ENCODE assay signal across 10 cellular contexts in the genomic region with DNA sequence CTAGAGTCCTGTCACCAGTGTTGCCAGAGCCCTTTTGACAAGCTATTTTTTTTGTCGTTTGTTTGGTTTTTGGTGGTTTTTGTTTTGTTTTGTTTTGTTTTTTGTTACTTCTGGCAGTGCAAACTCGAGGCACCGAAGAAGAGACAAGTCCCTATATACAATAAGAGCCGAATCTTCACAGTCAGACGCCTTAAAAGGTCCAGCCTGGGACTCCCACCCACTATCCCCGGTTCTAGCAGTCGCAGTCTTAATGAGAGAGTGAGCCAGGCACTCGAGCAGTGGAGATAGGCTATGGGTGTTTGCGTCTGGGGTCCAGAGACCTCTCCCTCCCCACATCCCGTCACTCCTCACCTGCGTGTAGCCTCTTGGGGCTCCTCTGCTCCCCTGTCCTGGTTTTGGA. TPM values are rescaled to one million over a fixed set of nuclear protein-coding genes. Genes with fewer than 3 reads are reported as not detected.
DNase-seq lines count a peak whose midpoint lies in the region; ATAC-seq and TF ChIP-seq lines count a peak whose summit lies in the region.
"Had no signal": no experiment of that assay in that cellular context is flagged by ENCODE, and none has a peak within 500 bp of the region (broad histone marks: within the 10 kb centered on the region; RNA-seq: fewer than 3 reads in every experiment).

No MANE protein-coding gene starts in this region.

- H3K27ac Mint-ChIP-seq in activated CD4-positive, alpha-beta memory T cell treated with anti-CD3 and anti-CD28 coated beads, Interleukin-2, amount 10 ng/mL, durations not matched to agents 7 days and 5 days = peak overlapping the region; percentile 78
- peak overlapping the region in 1 of 2 donors; percentile 98 for H3K27ac Mint-ChIP-seq in stimulated activated naive CD8-positive, alpha-beta T cell treated with anti-CD3 and anti-CD28 coated beads, Interleukin-15, amount 100 ng/mL, for 72 hours

- H3K27me3 Mint-ChIP-seq in activated CD4-positive, alpha-beta memory T cell treated with anti-CD3 and anti-CD28 coated beads, Interleukin-2, amount 10 ng/mL, durations not matched to agents 7 days and 5 days = peaks cover 67% of the 10 kb centered on the region
- H3K27me3 Mint-ChIP-seq in stimulated activated naive CD8-positive, alpha-beta T cell treated with anti-CD3 and anti-CD28 coated beads, Interleukin-15, amount 100 ng/mL, for 72 hours = peaks cover 93% of the 10 kb centered on the region

- ATAC-seq in left ventricle myocardium superior = no peak
- ATAC-seq in stimulated activated naive CD8-positive, alpha-beta T cell treated with anti-CD3 and anti-CD28 coated beads, Interleukin-15, amount 100 ng/mL, for 72 hours = no peak
- no peak for ATAC-seq in HG03520 (IDR thresholded peaks at IDR 0.05; ENCODE audit: unreplicated experiment)

- DNase-seq in cardiac muscle cell (ENCODE audit: low read depth in 1 of 2, low spot score in 1 of 2) (no peak), left ventricle myocardium superior (no peak), hepatocyte (ENCODE audit: low spot score) (no peak), kidney tubule cell (ENCODE audit: low spot score) (no peak), GM20000 (ENCODE audit: low spot score) (no peak)
- DNase-seq in activated CD4-positive, alpha-beta memory T cell treated with anti-CD3 and anti-CD28 coated beads, Interleukin-2, amount 10 ng/mL, durations not matched to agents 7 days and 5 days = no peak
- DNase-seq in stimulated activated naive CD8-positive, alpha-beta T cell treated with anti-CD3 and anti-CD28 coated beads, Interleukin-15, amount 100 ng/mL, for 72 hours = no peak

- 27% methylated on average over 11 of the region's 11 CpGs for WGBS in hepatocyte (ENCODE audit: low lambda C conversion rate, missing lambda C conversion rate)

- TF ChIP-seq CTCF in cardiac muscle cell (IDR thresholded peaks at IDR 0.05; ENCODE audit: low read depth, low read length) (no peak), hepatocyte (IDR thresholded peaks at IDR 0.05; ENCODE audit: poor library complexity) (no peak), GM20000 (IDR thresholded peaks at IDR 0.05; ENCODE audit: extremely low read depth, missing control alignments) (no peak)

- peak overlapping the region; percentile 71 for H3K4me3 Mint-ChIP-seq in activated CD4-positive, alpha-beta memory T cell treated with anti-CD3 and anti-CD28 coated beads, Interleukin-2, amount 10 ng/mL, durations not matched to agents 7 days and 5 days
- H3K4me3 Mint-ChIP-seq in stimulated activated naive CD8-positive, alpha-beta T cell treated with anti-CD3 and anti-CD28 coated beads, Interleukin-15, amount 100 ng/mL, for 72 hours = peak overlapping the region; percentile 93

- peaks cover 95% of the 10 kb centered on the region for H3K27me3 ChIP-seq in cardiac muscle cell
- H3K27me3 ChIP-seq in hepatocyte = peaks cover 68% of the 10 kb centered on the region

- peaks cover 47% of the 10 kb centered on the region for H3K4me1 Mint-ChIP-seq in activated CD4-positive, alpha-beta memory T cell treated with anti-CD3 and anti-CD28 coated beads, Interleukin-2, amount 10 ng/mL, durations not matched to agents 7 days and 5 days
- H3K4me1 Mint-ChIP-seq in stimulated activated naive CD8-positive, alpha-beta T cell treated with anti-CD3 and anti-CD28 coated beads, Interleukin-15, amount 100 ng/mL, for 72 hours = peaks cover 58% of the 10 kb centered on the region

- H3K79me2 ChIP-seq in hepatocyte = no peaks in the 10 kb centered on the region

- H3K27ac ChIP-seq in cardiac muscle cell = no peak overlapping the region
- H3K27ac ChIP-seq in hepatocyte = no peak overlapping the region
- H3K27ac ChIP-seq: thoracic aorta had no signal

- H3K36me3 Mint-ChIP-seq in activated CD4-positive, alpha-beta memory T cell treated with anti-CD3 and anti-CD28 coated beads, Interleukin-2, amount 10 ng/mL, durations not matched to agents 7 days and 5 days (ENCODE audit: low read depth) = peaks cover 20% of the 10 kb centered on the region

- H2AFZ ChIP-seq in hepatocyte = no peak overlapping the region

- no peaks in the 10 kb centered on the region for H3K36me3 ChIP-seq in cardiac muscle cell
- no peaks in the 10 kb centered on the region for H3K36me3 ChIP-seq in hepatocyte (replicated peaks; ENCODE audit: insufficient read depth, low read depth)
- H3K36me3 ChIP-seq: thoracic aorta had no signal

- intact Hi-C loops in left ventricle myocardium superior (cut with micrococcal nuclease) = no loop called here

- peak overlapping the region; percentile 91 for H3K4me2 ChIP-seq in hepatocyte

- POLR2A ChIA-PET in activated CD4-positive, alpha-beta memory T cell treated with anti-CD3 and anti-CD28 coated beads, Interleukin-2, amount 10 ng/mL, durations not matched to agents 7 days and 5 days (lab: Charles Lee) = interaction anchor here (1.0 to 3.0 kb wide), 6 partner anchors 18 to 93 kb away, joined by 3 to 11 read pairs (median 5); a partner anchor contains a TSS

- H3K9me3 Mint-ChIP-seq in activated CD4-positive, alpha-beta memory T cell treated with anti-CD3 and anti-CD28 coated beads, Interleukin-2, amount 10 ng/mL, durations not matched to agents 7 days and 5 days = peaks cover 19% of the 10 kb centered on the region
- no peaks in the 10 kb centered on the region for H3K9me3 Mint-ChIP-seq in stimulated activated naive CD8-positive, alpha-beta T cell treated with anti-CD3 and anti-CD28 coated beads, Interleukin-15, amount 100 ng/mL, for 72 hours

- H3K4me1 ChIP-seq in cardiac muscle cell (ENCODE audit: low read depth) (peaks cover 3% of the 10 kb centered on the region), hepatocyte (ENCODE audit: insufficient read depth) (peaks cover 12% of the 10 kb centered on the region)

- no peaks in the 10 kb centered on the region for H3K9me3 ChIP-seq in cardiac muscle cell (ENCODE audit: low read depth)
- H3K9me3 ChIP-seq in hepatocyte (ENCODE audit: low read depth) = no peaks in the 10 kb centered on the region
- H3K9me3 ChIP-seq: thoracic aorta had no signal

- peak overlapping the region; percentile 61 for H3K4me3 ChIP-seq in cardiac muscle cell
- peak overlapping the region; percentile 73 for H3K4me3 ChIP-seq in hepatocyte

- no peaks in the 10 kb centered on the region for H3K9me2 ChIP-seq in hepatocyte (replicated peaks; ENCODE audit: insufficient read depth)

- CTCF ChIA-PET in activated CD4-positive, alpha-beta memory T cell treated with anti-CD3 and anti-CD28 coated beads, Interleukin-2, amount 10 ng/mL, durations not matched to agents 7 days and 5 days (lab: Charles Lee) = interaction anchor here (1.4 kb wide), 2 partner anchors 24 to 158 kb away, joined by 3 read pairs; no protein-coding TSS in a partner anchor

- H4K20me1 ChIP-seq in hepatocyte (ENCODE audit: insufficient read depth, poor library complexity, severe bottlenecking) = no peaks in the 10 kb centered on the region

RNA-seq across cellular contexts. Expression of a gene that starts 1.9 kb away (rescaled TPM):
- not detected in 2 replicates for total RNA-seq in cardiac muscle cell
- not detected in 2 replicates for polyA plus RNA-seq in cardiac muscle cell
- total RNA-seq in left ventricle myocardium superior = not detected
- total RNA-seq in activated CD4-positive, alpha-beta memory T cell treated with anti-CD3 and anti-CD28 coated beads, Interleukin-2, amount 10 ng/mL, durations not matched to agents 7 days and 5 days = not detected
- not detected in 2 replicates for total RNA-seq in hepatocyte
- polyA plus RNA-seq in hepatocyte = 0.61 TPM in 1 of 2 replicates, not detected in the other
- total RNA-seq: lung microvascular endothelial cell, thoracic aorta had no signal

RNA-seq across cellular contexts. Expression of a gene that starts 45.1 kb away (rescaled TPM):
- total RNA-seq in cardiac muscle cell (12.9 and 13.8 TPM in 2 replicates), left ventricle myocardium superior (5.7 TPM), hepatocyte (7.9 and 12.5 TPM in 2 replicates)
- polyA plus RNA-seq in cardiac muscle cell (11.0 and 11.1 TPM in 2 replicates), hepatocyte (4.6 and 6.0 TPM in 2 replicates)
- 10 to 100 TPM; 13.1 to 14.9 TPM for total RNA-seq in activated CD4-positive, alpha-beta memory T cell treated with anti-CD3 and anti-CD28 coated beads, Interleukin-2, amount 10 ng/mL, durations not matched to agents 7 days and 5 days

RNA-seq across cellular contexts. Expression of a gene that starts 55.0 kb away (rescaled TPM):
- total RNA-seq in cardiac muscle cell (7.5 and 8.4 TPM in 2 replicates), left ventricle myocardium superior (7.1 TPM), hepatocyte (3.4 and 3.8 TPM in 2 replicates)
- polyA plus RNA-seq in cardiac muscle cell (10.1 and 13.6 TPM in 2 replicates), hepatocyte (4.0 and 6.0 TPM in 2 replicates)
- total RNA-seq in activated CD4-positive, alpha-beta memory T cell treated with anti-CD3 and anti-CD28 coated beads, Interleukin-2, amount 10 ng/mL, durations not matched to agents 7 days and 5 days = 10 to 100 TPM; 10.5 to 11.6 TPM
